ENCODE assay signal across 25 cellular contexts in genomic region chr14:67853207-67853606, GRCh38. TPM values are rescaled to one million over a fixed set of nuclear protein-coding genes. Genes with fewer than 3 reads are reported as not detected.
DNase-seq lines count a peak whose midpoint lies in the region; ATAC-seq and TF ChIP-seq lines count a peak whose summit lies in the region.
"Had no signal": no experiment of that assay in that cellular context is flagged by ENCODE, and none has a peak within 500 bp of the region (broad histone marks: within the 10 kb centered on the region; RNA-seq: fewer than 3 reads in every experiment).

No MANE protein-coding gene starts in this region.

- ATAC-seq in activated naive CD8-positive, alpha-beta T cell treated with anti-CD3 and anti-CD28 coated beads, Interleukin-2, amount 50 U/mL, for 24 hours: no peak
- ATAC-seq in upper lobe of right lung: peak; percentile 81
- ATAC-seq in SK-N-SH treated with all-trans-retinoic acid at 6 μM for 48 hours: no peak
- no peak for ATAC-seq in HG02870 (IDR thresholded peaks at IDR 0.05; ENCODE audit: unreplicated experiment)
- ATAC-seq: A549; activated CD8-positive, alpha-beta T cell treated with anti-CD3 and anti-CD28 coated beads, Interleukin-2, amount 10 ng/mL, durations not matched to agents 7 days and 5 days; activated naive CD4-positive, alpha-beta T cell treated with anti-CD3 and anti-CD28 coated beads, Interleukin-2, amount 50 U/mL, for 72 hours; body of pancreas had no signal

- no peaks in the 10 kb centered on the region for H3K27me3 Mint-ChIP-seq in activated naive CD8-positive, alpha-beta T cell treated with anti-CD3 and anti-CD28 coated beads, Interleukin-2, amount 50 U/mL, for 24 hours
- no peaks in the 10 kb centered on the region for H3K27me3 Mint-ChIP-seq in activated naive CD8-positive, alpha-beta T cell treated with anti-CD3 and anti-CD28 coated beads for 36 hours
- H3K27me3 Mint-ChIP-seq: activated T-cell treated with anti-CD3 and anti-CD28 coated beads, Interleukin-2, amount 50 U/mL, for 24 hours had no signal

- H3K4me3 Mint-ChIP-seq in activated naive CD8-positive, alpha-beta T cell treated with anti-CD3 and anti-CD28 coated beads, Interleukin-2, amount 50 U/mL, for 24 hours: no peak overlapping the region
- H3K4me3 Mint-ChIP-seq in activated naive CD8-positive, alpha-beta T cell treated with anti-CD3 and anti-CD28 coated beads for 36 hours: no peak overlapping the region
- H3K4me3 Mint-ChIP-seq: activated CD8-positive, alpha-beta T cell treated with anti-CD3 and anti-CD28 coated beads, Interleukin-2, amount 10 ng/mL, durations not matched to agents 7 days and 5 days; activated T-cell treated with anti-CD3 and anti-CD28 coated beads, Interleukin-2, amount 50 U/mL, for 24 hours; nephron had no signal

- no peaks in the 10 kb centered on the region for H3K4me1 ChIP-seq in upper lobe of right lung
- H3K4me1 ChIP-seq: A549 had no signal

- H3K4me3 ChIP-seq in upper lobe of right lung: no peak overlapping the region
- H3K4me3 ChIP-seq: A549, body of pancreas, coronary artery, hepatocyte had no signal

- H3K9me3 ChIP-seq in upper lobe of right lung: no peaks in the 10 kb centered on the region
- H3K9me3 ChIP-seq: body of pancreas had no signal

- H3K27ac ChIP-seq in upper lobe of right lung: peak overlapping the region; percentile 13
- H3K27ac ChIP-seq: A549, body of pancreas, coronary artery, hepatocyte had no signal

- no peak for DNase-seq in activated naive CD8-positive, alpha-beta T cell treated with anti-CD3 and anti-CD28 coated beads, Interleukin-2, amount 50 U/mL, for 24 hours
- no peak for DNase-seq in activated naive CD8-positive, alpha-beta T cell treated with anti-CD3 and anti-CD28 coated beads for 36 hours
- DNase-seq in OCI-M1 (lab: John Stamatoyannopoulos, UW): peak; percentile 42
- DNase-seq in left kidney (ENCODE audit: low read depth, low spot score): peak; percentile 21
- DNase-seq in upper lobe of right lung: no peak
- DNase-seq in midbrain (lab: John Stamatoyannopoulos, UW): no peak
- DNase-seq: activated CD4-positive, CD25-positive, alpha-beta regulatory T cell; activated CD8-positive, alpha-beta T cell treated with anti-CD3 and anti-CD28 coated beads, Interleukin-2, amount 10 ng/mL, durations not matched to agents 7 days and 5 days; activated T-cell treated with anti-CD3 and anti-CD28 coated beads, Interleukin-2, amount 50 U/mL, for 24 hours; body of pancreas; C1 segment of cervical spinal cord; islet precursor cell; NCI-H1048; NCI-H2029 treated with DMSO at 0.1 percent for 48 hours; NCI-H446 treated with DMSO at 0.1 percent for 48 hours; posterior cingulate gyrus; SHP77; stimulated activated CD4-positive, alpha-beta T cell treated with anti-CD3 and anti-CD28 coated beads, Interleukin-4, amount 100 ng/mL, for 24 hours had no signal

- peaks cover 5% of the 10 kb centered on the region for H3K9me3 Mint-ChIP-seq in activated naive CD8-positive, alpha-beta T cell treated with anti-CD3 and anti-CD28 coated beads, Interleukin-2, amount 50 U/mL, for 24 hours
- H3K9me3 Mint-ChIP-seq in activated naive CD8-positive, alpha-beta T cell treated with anti-CD3 and anti-CD28 coated beads for 36 hours: peaks cover 6% of the 10 kb centered on the region

- peaks cover 9% of the 10 kb centered on the region for H3K36me3 Mint-ChIP-seq in activated naive CD8-positive, alpha-beta T cell treated with anti-CD3 and anti-CD28 coated beads, Interleukin-2, amount 50 U/mL, for 24 hours (ENCODE audit: low read depth)
- H3K36me3 Mint-ChIP-seq in activated naive CD8-positive, alpha-beta T cell treated with anti-CD3 and anti-CD28 coated beads for 36 hours: peaks cover 12% of the 10 kb centered on the region

- peaks cover 9% of the 10 kb centered on the region for H3K4me1 Mint-ChIP-seq in activated naive CD8-positive, alpha-beta T cell treated with anti-CD3 and anti-CD28 coated beads, Interleukin-2, amount 50 U/mL, for 24 hours
- H3K4me1 Mint-ChIP-seq in activated naive CD8-positive, alpha-beta T cell treated with anti-CD3 and anti-CD28 coated beads for 36 hours: peaks cover 13% of the 10 kb centered on the region
- H3K4me1 Mint-ChIP-seq: nephron had no signal

- intact Hi-C loops in upper lobe of right lung (cut with DNase I): no loop called here

- no peaks in the 10 kb centered on the region for H3K27me3 ChIP-seq in upper lobe of right lung
- H3K27me3 ChIP-seq: body of pancreas, hepatocyte had no signal

- no peak for TF ChIP-seq CTCF in upper lobe of right lung (IDR thresholded peaks at IDR 0.05)

- no peaks in the 10 kb centered on the region for H3K36me3 ChIP-seq in upper lobe of right lung

- H3K27ac Mint-ChIP-seq in activated naive CD8-positive, alpha-beta T cell treated with anti-CD3 and anti-CD28 coated beads, Interleukin-2, amount 50 U/mL, for 24 hours: peak overlapping the region; percentile 44
- no peak overlapping the region for H3K27ac Mint-ChIP-seq in activated naive CD8-positive, alpha-beta T cell treated with anti-CD3 and anti-CD28 coated beads for 36 hours
- H3K27ac Mint-ChIP-seq: activated CD8-positive, alpha-beta T cell treated with anti-CD3 and anti-CD28 coated beads, Interleukin-2, amount 10 ng/mL, durations not matched to agents 7 days and 5 days; activated naive CD4-positive, alpha-beta T cell treated with anti-CD3 and anti-CD28 coated beads, Interleukin-2, amount 50 U/mL, for 72 hours; activated T-cell treated with anti-CD3 and anti-CD28 coated beads, Interleukin-2, amount 50 U/mL, for 24 hours had no signal

TF ChIP-seq in SK-N-SH treated with all-trans-retinoic acid at 6 μM for 48 hours, 23 proteins besides CTCF, POLR2A, EP300 and RAD21:
- TF ChIP-seq ISL1 (CRISPR knock-in tag; IDR thresholded peaks at IDR 0.05): no peak

RNA-seq across cellular contexts. Expression of gene RAD51B, which starts 33.6 kb away (rescaled TPM):
- 10 to 100 TPM; 27.4 to 31.6 TPM for total RNA-seq in activated naive CD8-positive, alpha-beta T cell treated with anti-CD3 and anti-CD28 coated beads for 36 hours
- total RNA-seq in upper lobe of right lung: 11.5 TPM

RNA-seq across cellular contexts. Expression of gene ZFYVE26, which starts 36.8 kb away (rescaled TPM):
- 10 to 100 TPM; 18.2 to 20.0 TPM for total RNA-seq in activated naive CD8-positive, alpha-beta T cell treated with anti-CD3 and anti-CD28 coated beads for 36 hours
- 42.9 TPM for total RNA-seq in upper lobe of right lung

Comparison
In these comparisons a context has a peak if more than half of its experiments do, and no peak if none do; other contexts are left out.
1. DNase-seq: peak in OCI-M1 (single experiment) and left kidney (single experiment); none in activated naive CD8-positive, alpha-beta T cell treated with anti-CD3 and anti-CD28 coated beads, Interleukin-2, amount 50 U/mL, for 24 hours (single experiment), activated naive CD8-positive, alpha-beta T cell treated with anti-CD3 and anti-CD28 coated beads for 36 hours (single experiment), upper lobe of right lung (single experiment) and midbrain (single experiment).